12 cellular contexts compared by ENCODE assay signal in genomic region chr4:143085224-143085623, GRCh38.
A peak's percentile ranks its signal among the peaks of the same experiment; 100 is the strongest.
DNase-seq lines count a peak whose midpoint lies in the region; ATAC-seq and TF ChIP-seq lines count a peak whose summit lies in the region.
"Had no signal": no experiment of that assay in that cellular context is flagged by ENCODE, and none has a peak within 500 bp of the region (broad histone marks: within the 10 kb centered on the region; RNA-seq: fewer than 3 reads in every experiment).

No MANE protein-coding gene starts in this region.

- no peak overlapping the region for H4K5ac ChIP-seq in mesendoderm (ENCODE audit: low read length)

- no peak overlapping the region for H3K18ac ChIP-seq in mesendoderm (ENCODE audit: low read length)

- intact Hi-C loops in dorsolateral prefrontal cortex (cut with DNase I) = no loop called here
- intact Hi-C loops in mucosa of descending colon (cut with DNase I, micrococcal nuclease) = no loop called here

- no peak overlapping the region for H3K4me3 ChIP-seq in BE2C (ENCODE audit: low read depth, low read length)
- H3K4me3 ChIP-seq in NB4 (ENCODE audit: low read depth, low read length) = no peak overlapping the region
- no peak overlapping the region for H3K4me3 ChIP-seq in dorsolateral prefrontal cortex
- H3K4me3 ChIP-seq in mucosa of descending colon = no peak overlapping the region
- H3K4me3 ChIP-seq in mesendoderm (ENCODE audit: low read length) = no peak overlapping the region
- H3K4me3 ChIP-seq: right atrium auricular region had no signal

- H2BK120ac ChIP-seq in mesendoderm (ENCODE audit: low read depth, low read length) = no peak overlapping the region

- ATAC-seq in mucosa of descending colon (peak; percentile 46), HG02885 (IDR thresholded peaks at IDR 0.05; ENCODE audit: poor library complexity, unreplicated experiment) (no peak)

- H3K27me3 ChIP-seq in BE2C (no peaks in the 10 kb centered on the region), dorsolateral prefrontal cortex (no peaks in the 10 kb centered on the region), mesendoderm (ENCODE audit: insufficient read depth, low read length, poor library complexity) (no peaks in the 10 kb centered on the region)
- H3K27me3 ChIP-seq: right atrium auricular region had no signal

- H3K4me1 ChIP-seq in BE2C (no peaks in the 10 kb centered on the region), mucosa of descending colon (ENCODE audit: low read depth) (peaks cover 20% of the 10 kb centered on the region), mesendoderm (ENCODE audit: control insufficient read depth, low read depth, low read length) (no peaks in the 10 kb centered on the region)
- H3K4me1 ChIP-seq: right atrium auricular region had no signal

- no peak overlapping the region for H3K27ac ChIP-seq in dorsolateral prefrontal cortex
- H3K27ac ChIP-seq in mesendoderm (ENCODE audit: low read depth, low read length) = no peak overlapping the region
- H3K27ac ChIP-seq: right atrium auricular region had no signal

- no peak overlapping the region for H3K4me2 ChIP-seq in mesendoderm (ENCODE audit: low read length)

- 0 out of 2 replicates have a peak, but pooled peaks have one; percentile 5 for TF ChIP-seq CTCF in BE2C (IDR thresholded peaks at IDR 0.05; ENCODE audit: low read depth, low read length)
- no peak for TF ChIP-seq CTCF in NB4 (IDR thresholded peaks at IDR 0.05; ENCODE audit: low read depth, low read length)
- TF ChIP-seq CTCF in dorsolateral prefrontal cortex (IDR thresholded peaks at IDR 0.05 in 54 of 56, conservative IDR thresholded peaks at IDR 0.05 in 2 of 56; ENCODE audit: low read depth in 1 of 56, partially characterized antibody in 56 of 56) = peak in 54 of 56 donors; percentile 12 to 61 (median 38)
- TF ChIP-seq CTCF in mucosa of descending colon (IDR thresholded peaks at IDR 0.05) = no peak

- H3K23ac ChIP-seq in mesendoderm (ENCODE audit: low read length) = no peak overlapping the region

- H3K9me3 ChIP-seq in BE2C (no peaks in the 10 kb centered on the region), mucosa of descending colon (no peaks in the 10 kb centered on the region)
- H3K9me3 ChIP-seq: right atrium auricular region had no signal

- DNase-seq in BE2C (no peak), NB4 (ENCODE audit: low read depth) (peak; percentile 1), dorsolateral prefrontal cortex (no peak), mucosa of descending colon (no peak), mesendoderm (no peak), NCI-H2196 (lab: John Stamatoyannopoulos, UW; ENCODE audit: unreplicated experiment) (no peak), AG20443 (ENCODE audit: low spot score) (no peak)
- DNase-seq: activated B cell treated with CpG ODN at 0.5 μM for 24 hours; activated effector memory CD4-positive, alpha-beta T cell treated with anti-CD3 and anti-CD28 coated beads, Interleukin-2, amount 50 U/mL, for 16 hours; Karpas-422 had no signal

- no peak overlapping the region for H2BK5ac ChIP-seq in mesendoderm (ENCODE audit: low read length)

- H3K36me3 ChIP-seq in BE2C (no peaks in the 10 kb centered on the region), mucosa of descending colon (ENCODE audit: low read depth) (no peaks in the 10 kb centered on the region), mesendoderm (ENCODE audit: control insufficient read depth, insufficient read depth, low read length) (no peaks in the 10 kb centered on the region)
- H3K36me3 ChIP-seq: right atrium auricular region had no signal

- H3K9ac ChIP-seq in mesendoderm (ENCODE audit: low read length) = no peak overlapping the region

- H4K8ac ChIP-seq in mesendoderm (ENCODE audit: low read depth, low read length) = no peak overlapping the region

- WGBS in mesendoderm (ENCODE audit: extremely low coverage, insufficient coverage, low lambda C conversion rate) = no CpG with 5 or more reads among the region's 2 CpGs

- H2BK15ac ChIP-seq in mesendoderm (replicated peaks; ENCODE audit: low read depth) = no peak overlapping the region

- H3K79me2 ChIP-seq in mesendoderm (ENCODE audit: control insufficient read depth, insufficient read depth, low read length) = no peaks in the 10 kb centered on the region

- no peak overlapping the region for H3K56ac ChIP-seq in mesendoderm (ENCODE audit: low read length)

- no peaks in the 10 kb centered on the region for H3K79me1 ChIP-seq in mesendoderm (ENCODE audit: low read length)

- no peak for TF ChIP-seq POLR2A in NB4 (IDR thresholded peaks at IDR 0.05; ENCODE audit: extremely low read depth, insufficient read length)

- no peak overlapping the region for H3K4ac ChIP-seq in mesendoderm (ENCODE audit: low read depth, low read length)

- no peak overlapping the region for H2AK5ac ChIP-seq in mesendoderm (ENCODE audit: low read length)

Comparison
In these comparisons a context has a peak if more than half of its experiments do, and no peak if none do; other contexts are left out.
1. CTCF ChIP-seq: peak in BE2C (single experiment) and dorsolateral prefrontal cortex (54 of 56); none in NB4 (single experiment) and mucosa of descending colon (single experiment).